ENCODE assay signal across 24 cellular contexts in the genomic region with DNA sequence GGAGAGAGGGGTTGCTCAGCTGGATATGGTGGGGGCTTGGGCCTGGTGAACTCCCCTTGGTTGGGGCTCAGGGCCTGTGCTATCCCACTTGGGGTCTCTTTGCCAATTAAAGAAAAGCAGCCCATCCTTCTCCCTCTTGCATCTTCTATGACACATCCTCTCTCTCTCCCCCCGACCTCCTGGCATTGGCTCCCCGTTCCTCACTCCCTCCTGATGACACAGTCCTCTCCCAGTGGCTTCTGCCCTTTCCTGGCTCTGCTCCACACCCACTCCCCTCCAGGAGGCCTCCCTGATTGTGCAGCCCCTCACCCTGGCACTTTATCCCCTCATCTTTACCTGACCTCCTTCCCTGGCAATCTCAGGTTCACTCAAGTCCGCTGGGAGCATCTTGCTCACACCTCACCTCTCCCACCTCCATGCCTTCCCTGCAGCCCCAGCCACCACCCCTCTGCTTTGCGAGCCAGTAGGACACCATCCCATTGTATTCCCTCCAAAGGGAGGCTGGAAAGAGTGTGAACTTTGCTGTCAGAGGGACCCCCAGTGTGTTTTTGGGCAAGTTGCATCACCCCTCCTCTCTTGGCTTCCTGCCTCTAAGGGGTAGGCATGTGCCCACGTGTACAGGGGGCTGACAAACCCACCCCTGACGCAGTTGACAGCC. TPM values are rescaled to one million over a fixed set of nuclear protein-coding genes. Genes with fewer than 3 reads are reported as not detected.
DNase-seq lines count a peak whose midpoint lies in the region; ATAC-seq and TF ChIP-seq lines count a peak whose summit lies in the region.
"Had no signal": no experiment of that assay in that cellular context is flagged by ENCODE, and none has a peak within 500 bp of the region (broad histone marks: within the 10 kb centered on the region; RNA-seq: fewer than 3 reads in every experiment).

No MANE protein-coding gene starts in this region.

- H3K4me1 Mint-ChIP-seq in mesothelial cell of epicardium: peaks cover 54% of the 10 kb centered on the region
- H3K4me1 Mint-ChIP-seq in T-helper 17 cell: peaks cover 5% of the 10 kb centered on the region
- H3K4me1 Mint-ChIP-seq: activated B cell treated with CpG ODN at 0.5 μM for 24 hours; stimulated activated memory B cell treated with anti-CD40 and anti-IgM and Interleukin-4, amounts not matched to agents 10 μg/mL and 1 μg/mL and 100 μg/mL, for 72 hours had no signal

- no peaks in the 10 kb centered on the region for H3K36me3 Mint-ChIP-seq in mesothelial cell of epicardium
- no peaks in the 10 kb centered on the region for H3K36me3 Mint-ChIP-seq in T-helper 17 cell (ENCODE audit: low read depth)
- H3K36me3 Mint-ChIP-seq: stimulated activated memory B cell treated with anti-CD40 and anti-IgM and Interleukin-4, amounts not matched to agents 10 μg/mL and 1 μg/mL and 100 μg/mL, for 72 hours had no signal

- ATAC-seq in T-helper 17 cell: no peak
- no peak for ATAC-seq in GM21576 (IDR thresholded peaks at IDR 0.05; ENCODE audit: unreplicated experiment)
- ATAC-seq: activated CD8-positive, alpha-beta T cell treated with anti-CD3 and anti-CD28 coated beads for 36 hours; sciatic nerve; stimulated activated memory B cell treated with anti-CD40 and anti-IgM and Interleukin-4, amounts not matched to agents 10 μg/mL and 1 μg/mL and 100 μg/mL, for 72 hours had no signal

- H3K9me3 Mint-ChIP-seq in mesothelial cell of epicardium: no peaks in the 10 kb centered on the region
- H3K9me3 Mint-ChIP-seq: activated B cell treated with CpG ODN at 0.5 μM for 24 hours; activated CD8-positive, alpha-beta T cell treated with anti-CD3 and anti-CD28 coated beads for 36 hours; stimulated activated memory B cell treated with anti-CD40 and anti-IgM and Interleukin-4, amounts not matched to agents 10 μg/mL and 1 μg/mL and 100 μg/mL, for 72 hours had no signal

- H3K27me3 Mint-ChIP-seq in mesothelial cell of epicardium (ENCODE audit: low read depth) (no peaks in the 10 kb centered on the region), T-helper 17 cell (peaks cover 13% of the 10 kb centered on the region)
- H3K27me3 Mint-ChIP-seq: activated CD8-positive, alpha-beta T cell treated with anti-CD3 and anti-CD28 coated beads for 36 hours had no signal

- intact Hi-C loops in left ventricle myocardium inferior (cut with micrococcal nuclease): no loop called here

- H3K4me3 Mint-ChIP-seq in mesothelial cell of epicardium: no peak overlapping the region
- no peak overlapping the region for H3K4me3 Mint-ChIP-seq in T-helper 17 cell
- H3K4me3 Mint-ChIP-seq: activated B cell treated with CpG ODN at 0.5 μM for 24 hours; activated CD8-positive, alpha-beta T cell treated with anti-CD3 and anti-CD28 coated beads for 36 hours; stimulated activated memory B cell treated with anti-CD40 and anti-IgM and Interleukin-4, amounts not matched to agents 10 μg/mL and 1 μg/mL and 100 μg/mL, for 72 hours had no signal

- H3K27ac ChIP-seq in cardiac muscle cell (peak overlapping the region; percentile 49), left ventricle myocardium inferior (replicated peaks) (no peak overlapping the region), SJSA1 (peak overlapping the region; percentile 60)
- H3K27ac ChIP-seq: esophagus squamous epithelium had no signal

- H3K4me1 ChIP-seq in cardiac muscle cell (ENCODE audit: low read depth) (peaks cover 19% of the 10 kb centered on the region), left ventricle myocardium inferior (peaks cover 68% of the 10 kb centered on the region), SJSA1 (replicated peaks) (peaks cover 60% of the 10 kb centered on the region)

- DNase-seq in cardiac muscle cell (ENCODE audit: low read depth in 1 of 2, low spot score in 1 of 2) (no peak), left ventricle myocardium inferior (no peak), SJSA1 (ENCODE audit: low read depth in 1 of 2, low spot score in 2 of 2) (no peak), mesothelial cell of epicardium (ENCODE audit: low spot score in 2 of 2, unreplicated experiment in 2 of 2) (no peak), iPS-NIHi11 (ENCODE audit: low spot score) (no peak), NCI-H526 treated with DMSO at 0.1 percent for 48 hours (lab: John Stamatoyannopoulos, UW) (no peak), T-helper 17 cell (no peak)
- DNase-seq: ACHN; activated B cell treated with CpG ODN at 0.5 μM for 24 hours; activated CD8-positive, alpha-beta T cell treated with anti-CD3 and anti-CD28 coated beads for 36 hours; activated gamma-delta T cell treated with Interleukin-2 at 50 U/mL for 16 hours; C1 segment of cervical spinal cord; cerebellar nuclear complex; esophagus squamous epithelium; GF-D8; kidney; OCI-M1 had no signal

- H3K27me3 ChIP-seq in cardiac muscle cell: no peaks in the 10 kb centered on the region
- H3K27me3 ChIP-seq in left ventricle myocardium inferior (ENCODE audit: low read depth): no peaks in the 10 kb centered on the region
- no peaks in the 10 kb centered on the region for H3K27me3 ChIP-seq in SJSA1 (replicated peaks)
- H3K27me3 ChIP-seq: esophagus squamous epithelium had no signal

- TF ChIP-seq CTCF in cardiac muscle cell (IDR thresholded peaks at IDR 0.05; ENCODE audit: low read depth, low read length) (no peak), left ventricle myocardium inferior (IDR thresholded peaks at IDR 0.05; ENCODE audit: borderline replicate concordance) (no peak), mesothelial cell of epicardium (IDR thresholded peaks at IDR 0.05; ENCODE audit: unreplicated experiment) (no peak)

- H3K9me3 ChIP-seq in cardiac muscle cell (ENCODE audit: low read depth) (no peaks in the 10 kb centered on the region), left ventricle myocardium inferior (replicated peaks) (no peaks in the 10 kb centered on the region), SJSA1 (replicated peaks) (no peaks in the 10 kb centered on the region), T-helper 17 cell (ENCODE audit: control insufficient read depth, low read length, poor library complexity, severe bottlenecking) (no peaks in the 10 kb centered on the region)
- H3K9me3 ChIP-seq: esophagus squamous epithelium had no signal

- H3K27ac Mint-ChIP-seq in mesothelial cell of epicardium: peak overlapping the region; percentile 96
- no peak overlapping the region for H3K27ac Mint-ChIP-seq in T-helper 17 cell
- H3K27ac Mint-ChIP-seq: activated B cell treated with CpG ODN at 0.5 μM for 24 hours; activated CD8-positive, alpha-beta T cell treated with anti-CD3 and anti-CD28 coated beads for 36 hours; stimulated activated memory B cell treated with anti-CD40 and anti-IgM and Interleukin-4, amounts not matched to agents 10 μg/mL and 1 μg/mL and 100 μg/mL, for 72 hours had no signal

- no peak overlapping the region for H3K4me3 ChIP-seq in cardiac muscle cell
- H3K4me3 ChIP-seq in left ventricle myocardium inferior: no peak overlapping the region
- no peak overlapping the region for H3K4me3 ChIP-seq in SJSA1
- H3K4me3 ChIP-seq: esophagus squamous epithelium, lung had no signal

- no peaks in the 10 kb centered on the region for H3K36me3 ChIP-seq in cardiac muscle cell
- H3K36me3 ChIP-seq in left ventricle myocardium inferior: no peaks in the 10 kb centered on the region
- peaks cover 40% of the 10 kb centered on the region for H3K36me3 ChIP-seq in SJSA1

RNA-seq across cellular contexts. Expression of gene KRT80, which starts 10.7 kb away (rescaled TPM):
- total RNA-seq in cardiac muscle cell: not detected in 2 replicates
- not detected in 2 replicates for polyA plus RNA-seq in cardiac muscle cell
- total RNA-seq in left ventricle myocardium inferior: not detected
- 1.5 and 4.0 TPM in 2 replicates for total RNA-seq in SJSA1 (2014; rRNA removed; shearing (Covaris generic))
- 2.7 to 3.0 TPM (median 3.0 TPM) in 3 replicates for total RNA-seq in mesothelial cell of epicardium
- total RNA-seq in T-helper 17 cell: not detected
- total RNA-seq: activated B cell treated with CpG ODN at 0.5 μM for 24 hours; activated CD8-positive, alpha-beta T cell treated with anti-CD3 and anti-CD28 coated beads for 36 hours; H7; T-helper 2 cell treated with Interferon-gamma antibody and Interleukin-4, amounts not matched to agents 100 ng/mL and 5 ng/mL, for 36 hours had no signal

RNA-seq across cellular contexts. Expression of gene KRT7, which starts 51.9 kb away (rescaled TPM):
- total RNA-seq in cardiac muscle cell (0.21 and 0.36 TPM in 2 replicates), left ventricle myocardium inferior (not detected), mesothelial cell of epicardium (85.5 to 90.3 TPM (median 86.6 TPM) in 3 replicates), T-helper 17 cell (under 1 TPM in 1 of 2 donors, not detected in 1; 0.70 TPM)
- 0.50 TPM in 1 of 2 replicates, not detected in the other for polyA plus RNA-seq in cardiac muscle cell
- 2.1 and 16.1 TPM in 2 replicates for total RNA-seq in SJSA1 (2014; rRNA removed; shearing (Covaris generic))
- total RNA-seq: temporal lobe had no signal
